22 cellular contexts compared by ENCODE assay signal in genomic region chr7:38319873-38320272, GRCh38.
DNase-seq lines count a peak whose midpoint lies in the region; ATAC-seq and TF ChIP-seq lines count a peak whose summit lies in the region.
"Had no signal": no experiment of that assay in that cellular context is flagged by ENCODE, and none has a peak within 500 bp of the region (broad histone marks: within the 10 kb centered on the region; RNA-seq: fewer than 3 reads in every experiment).

No MANE protein-coding gene starts in this region.

- H3K9me3 ChIP-seq in BLaER1 treated with 17β-estradiol and CSF1 and Interleukin-3, amounts not matched to agents 10 nM and 100 nM (replicated peaks in 1 of 11), result no peaks in the 10 kb centered on the region
- H3K9me3 ChIP-seq in endodermal cell (ENCODE audit: control insufficient read depth, low read length) (no peaks in the 10 kb centered on the region), mucosa of descending colon (no peaks in the 10 kb centered on the region)
- H3K9me3 ChIP-seq: left lung, sigmoid colon, SK-N-SH, testis had no signal

- H3K9ac ChIP-seq in BLaER1 treated with 17β-estradiol and CSF1 and Interleukin-3, amounts not matched to agents 10 nM and 100 nM, result 0 out of 22 replicates have a peak overlapping the region, but pooled peaks of 1 of the 11 experiments have one; percentile 32
- no peak overlapping the region for H3K9ac ChIP-seq in endodermal cell (ENCODE audit: extremely low read depth, low read length, poor library complexity, severe bottlenecking)
- H3K9ac ChIP-seq: parathyroid adenoma, SK-N-SH had no signal

- H3K4me1 ChIP-seq in BLaER1 treated with 17β-estradiol and CSF1 and Interleukin-3, amounts not matched to agents 10 nM and 100 nM, result peaks cover 36 to 56% (median 45%) of the 10 kb centered on the region in 10 experiments
- H3K4me1 ChIP-seq in endodermal cell (ENCODE audit: control insufficient read depth, insufficient read depth, low read length) (peaks cover 6% of the 10 kb centered on the region), mucosa of descending colon (ENCODE audit: low read depth) (no peaks in the 10 kb centered on the region)
- H3K4me1 ChIP-seq: foreskin keratinocyte, parathyroid adenoma, sigmoid colon, testis had no signal

- whole genome bisulfite sequencing in endodermal cell (ENCODE audit: insufficient coverage in 1 of 2, insufficient read length in 1 of 2), 2 experiments, result 80 to 100% methylated on average over 1 to 2 of the region's 2 CpGs

- H3K9me3 Mint-ChIP-seq in WTC11, result no peaks in the 10 kb centered on the region
- H3K9me3 Mint-ChIP-seq in endodermal cell, result no peaks in the 10 kb centered on the region
- H3K9me3 Mint-ChIP-seq: nephron progenitor cell had no signal

- CTCF ChIA-PET in WTC11 (lab: Charles Lee), result interaction anchor here (1.3 to 8.2 kb wide), 9 partner anchors 11 to 403 kb away, joined by 3 to 80 read pairs (median 13); partner anchors contain the start of gene SFRP4

- H4K20me1 ChIP-seq in BLaER1 treated with 17β-estradiol and CSF1 and Interleukin-3, amounts not matched to agents 10 nM and 100 nM, result no peaks in the 10 kb centered on the region

- H3K27ac ChIP-seq in 22Rv1 (peak overlapping the region; percentile 81), endodermal cell (ENCODE audit: low read depth, low read length) (no peak overlapping the region)
- peak overlapping the region in 5 of 11 experiments; percentile 25 to 65 (median 50); a peak in 8 of 22 replicates for H3K27ac ChIP-seq in BLaER1 treated with 17β-estradiol and CSF1 and Interleukin-3, amounts not matched to agents 10 nM and 100 nM
- H3K27ac ChIP-seq: foreskin keratinocyte, hepatocyte, left lung, parathyroid adenoma, sigmoid colon, testis had no signal

- peak overlapping the region in 7 of 11 experiments; percentile 44 to 69 (median 59); a peak in 10 of 22 replicates for H3K4me2 ChIP-seq in BLaER1 treated with 17β-estradiol and CSF1 and Interleukin-3, amounts not matched to agents 10 nM and 100 nM
- H3K4me2 ChIP-seq: hepatocyte, SK-N-SH had no signal

- H3K36me3 ChIP-seq in BLaER1 treated with 17β-estradiol and CSF1 and Interleukin-3, amounts not matched to agents 10 nM and 100 nM, result no peaks in the 10 kb centered on the region
- H3K36me3 ChIP-seq in endodermal cell (ENCODE audit: control insufficient read depth, insufficient read depth, low read length) (no peaks in the 10 kb centered on the region), mucosa of descending colon (ENCODE audit: low read depth) (no peaks in the 10 kb centered on the region)
- H3K36me3 ChIP-seq: left lung, sigmoid colon had no signal

- TF ChIP-seq CTCF in 22Rv1 (IDR thresholded peaks at IDR 0.05), result no peak
- TF ChIP-seq CTCF in WTC11 (IDR thresholded peaks at IDR 0.05), result no peak
- TF ChIP-seq CTCF in endodermal cell (conservative IDR thresholded peaks at IDR 0.05), result no peak
- no peak for TF ChIP-seq CTCF in mucosa of descending colon (IDR thresholded peaks at IDR 0.05)

- H3K36me3 Mint-ChIP-seq in WTC11, result no peaks in the 10 kb centered on the region
- no peaks in the 10 kb centered on the region for H3K36me3 Mint-ChIP-seq in endodermal cell (ENCODE audit: low read depth)

- no peak overlapping the region for H3K4me3 Mint-ChIP-seq in WTC11
- no peak overlapping the region for H3K4me3 Mint-ChIP-seq in endodermal cell
- H3K4me3 Mint-ChIP-seq: nephron progenitor cell had no signal

- no peak for ATAC-seq in WTC11
- no peak for ATAC-seq in mucosa of descending colon
- ATAC-seq: foreskin keratinocyte, left lung had no signal

- H3K27me3 ChIP-seq in BLaER1 treated with 17β-estradiol and CSF1 and Interleukin-3, amounts not matched to agents 10 nM and 100 nM, result no peaks in the 10 kb centered on the region
- peaks cover 53% of the 10 kb centered on the region for H3K27me3 ChIP-seq in endodermal cell (ENCODE audit: control insufficient read depth, insufficient read depth, low read length, poor library complexity, severe bottlenecking)
- H3K27me3 ChIP-seq: foreskin keratinocyte, hepatocyte, left lung, sigmoid colon, testis had no signal

- H3K4me1 Mint-ChIP-seq in WTC11 (peaks cover 26% of the 10 kb centered on the region), endodermal cell (peaks cover 23% of the 10 kb centered on the region)

- intact Hi-C loops in mucosa of descending colon (cut with DNase I, micrococcal nuclease), result no loop called here

- POLR2A ChIA-PET in WTC11 (lab: Charles Lee), result interaction anchor here (1.5 kb wide), 1 partner anchor 16 kb away, joined by 4 read pairs; no protein-coding TSS in a partner anchor

- H3K27ac Mint-ChIP-seq in WTC11, result peak overlapping the region; percentile 15; the same call in 1 of the 2 replicates
- H3K27ac Mint-ChIP-seq in endodermal cell, result peak overlapping the region; percentile 27
- H3K27ac Mint-ChIP-seq: nephron progenitor cell had no signal

- H3K27me3 Mint-ChIP-seq in WTC11 (ENCODE audit: low read depth) (no peaks in the 10 kb centered on the region; the same call in 1 of the 2 replicates), endodermal cell (ENCODE audit: insufficient read depth) (peaks cover 49% of the 10 kb centered on the region)

- no peak overlapping the region for H3K4me3 ChIP-seq in BLaER1 treated with 17β-estradiol and CSF1 and Interleukin-3, amounts not matched to agents 10 nM and 100 nM
- H3K4me3 ChIP-seq in endodermal cell (ENCODE audit: low read length), result no peak overlapping the region
- no peak overlapping the region for H3K4me3 ChIP-seq in mucosa of descending colon
- H3K4me3 ChIP-seq: hepatocyte, left lung, sigmoid colon, testis had no signal

- DNase-seq in WTC11 (ENCODE audit: low spot score) (no peak), endodermal cell (no peak), mucosa of descending colon (no peak), NCI-H2227 (lab: John Stamatoyannopoulos, UW; ENCODE audit: unreplicated experiment) (no peak)
- DNase-seq in activated CD4-positive, CD25-positive, alpha-beta regulatory T cell (lab: John Stamatoyannopoulos, UW), result no peak
- DNase-seq: activated naive CD4-positive, alpha-beta T cell treated with anti-CD3 and anti-CD28 coated beads, Interleukin-2, amount 50 U/mL, for 16 hours; COR-L47; DND-41; erythroblast; foreskin keratinocyte; KG1; left lung; NCI-H1694; NCI-H526 treated with DMSO at 0.1 percent for 48 hours; nephron progenitor cell; sigmoid colon; SK-N-SH; testis had no signal

TF ChIP-seq in WTC11, 78 proteins besides CTCF, POLR2A, EP300 and RAD21:
- TF ChIP-seq, protein P1, sequence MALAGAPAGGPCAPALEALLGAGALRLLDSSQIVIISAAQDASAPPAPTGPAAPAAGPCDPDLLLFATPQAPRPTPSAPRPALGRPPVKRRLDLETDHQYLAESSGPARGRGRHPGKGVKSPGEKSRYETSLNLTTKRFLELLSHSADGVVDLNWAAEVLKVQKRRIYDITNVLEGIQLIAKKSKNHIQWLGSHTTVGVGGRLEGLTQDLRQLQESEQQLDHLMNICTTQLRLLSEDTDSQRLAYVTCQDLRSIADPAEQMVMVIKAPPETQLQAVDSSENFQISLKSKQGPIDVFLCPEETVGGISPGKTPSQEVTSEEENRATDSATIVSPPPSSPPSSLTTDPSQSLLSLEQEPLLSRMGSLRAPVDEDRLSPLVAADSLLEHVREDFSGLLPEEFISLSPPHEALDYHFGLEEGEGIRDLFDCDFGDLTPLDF (CRISPR knock-in tag; IDR thresholded peaks at IDR 0.05), result no peak
- TF ChIP-seq, protein P2, sequence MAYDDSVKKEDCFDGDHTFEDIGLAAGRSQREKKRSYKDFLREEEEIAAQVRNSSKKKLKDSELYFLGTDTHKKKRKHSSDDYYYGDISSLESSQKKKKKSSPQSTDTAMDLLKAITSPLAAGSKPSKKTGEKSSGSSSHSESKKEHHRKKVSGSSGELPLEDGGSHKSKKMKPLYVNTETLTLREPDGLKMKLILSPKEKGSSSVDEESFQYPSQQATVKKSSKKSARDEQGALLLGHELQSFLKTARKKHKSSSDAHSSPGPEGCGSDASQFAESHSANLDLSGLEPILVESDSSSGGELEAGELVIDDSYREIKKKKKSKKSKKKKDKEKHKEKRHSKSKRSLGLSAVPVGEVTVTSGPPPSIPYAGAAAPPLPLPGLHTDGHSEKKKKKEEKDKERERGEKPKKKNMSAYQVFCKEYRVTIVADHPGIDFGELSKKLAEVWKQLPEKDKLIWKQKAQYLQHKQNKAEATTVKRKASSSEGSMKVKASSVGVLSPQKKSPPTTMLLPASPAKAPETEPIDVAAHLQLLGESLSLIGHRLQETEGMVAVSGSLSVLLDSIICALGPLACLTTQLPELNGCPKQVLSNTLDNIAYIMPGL (CRISPR knock-in tag; IDR thresholded peaks at IDR 0.05), result no peak
- TF ChIP-seq MAX (CRISPR knock-in tag; IDR thresholded peaks at IDR 0.05) (no peak), NFYB (CRISPR knock-in tag; conservative IDR thresholded peaks at IDR 0.05; ENCODE audit: low read depth) (no peak)
TF ChIP-seq in WTC11: peak in this region for 0.
